ENCODE assay signal across 27 cellular contexts in genomic region chr11:126855536-126855935, GRCh38.
"Had no signal": no experiment of that assay in that cellular context is flagged by ENCODE, and none has a peak within 500 bp of the region (broad histone marks: within the 10 kb centered on the region; RNA-seq: fewer than 3 reads in every experiment).

No MANE protein-coding gene starts in this region.

- H3K27ac Mint-ChIP-seq: stimulated activated effector memory CD8-positive, alpha-beta T cell treated with anti-CD3 and anti-CD28 coated beads, Interleukin-12 subunit alpha, Interleukin-12 subunit beta, amount 100 ng/mL, for 72 hours; stimulated activated memory B cell treated with anti-CD40 and anti-IgM and Interleukin-4, amounts not matched to agents 10 μg/mL and 1 μg/mL and 100 μg/mL, for 72 hours; stimulated activated naive B cell treated with anti-CD40 and anti-IgM and Interleukin-4, amounts not matched to agents 10 μg/mL and 1 μg/mL and 100 μg/mL, for 72 hours; stimulated activated naive CD8-positive, alpha-beta T cell treated with anti-CD3 and anti-CD28 coated beads, Interleukin-15, amount 100 ng/mL, for 72 hours; stimulated activated naive CD8-positive, alpha-beta T cell treated with anti-CD3 and anti-CD28 coated beads, Interleukin-15, Interleukin-2, amounts not matched to agents 100 ng/mL and 50 ng/mL, for 24 hours; type B pancreatic cell had no signal

- H3K4me3 Mint-ChIP-seq: stimulated activated effector memory CD8-positive, alpha-beta T cell treated with anti-CD3 and anti-CD28 coated beads, Interleukin-12 subunit alpha, Interleukin-12 subunit beta, amount 100 ng/mL, for 72 hours; stimulated activated memory B cell treated with anti-CD40 and anti-IgM and Interleukin-4, amounts not matched to agents 10 μg/mL and 1 μg/mL and 100 μg/mL, for 72 hours; stimulated activated naive B cell treated with anti-CD40 and anti-IgM and Interleukin-4, amounts not matched to agents 10 μg/mL and 1 μg/mL and 100 μg/mL, for 72 hours; stimulated activated naive CD8-positive, alpha-beta T cell treated with anti-CD3 and anti-CD28 coated beads, Interleukin-15, amount 100 ng/mL, for 72 hours; stimulated activated naive CD8-positive, alpha-beta T cell treated with anti-CD3 and anti-CD28 coated beads, Interleukin-15, Interleukin-2, amounts not matched to agents 100 ng/mL and 50 ng/mL, for 24 hours; type B pancreatic cell had no signal

- H3K9me3 ChIP-seq: stomach, suprapubic skin, testis, thoracic aorta, thyroid gland, tibial artery, tibial nerve, transverse colon, upper lobe of left lung, upper lobe of right lung, uterus, vagina had no signal

- H3K27me3 ChIP-seq: stomach, testis, thyroid gland, tibial artery, tibial nerve, transverse colon, upper lobe of left lung, upper lobe of right lung, uterus, vagina had no signal

- H3K27me3 Mint-ChIP-seq: stimulated activated memory B cell treated with anti-CD40 and anti-IgM and Interleukin-4, amounts not matched to agents 10 μg/mL and 1 μg/mL and 100 μg/mL, for 72 hours had no signal

- ATAC-seq: stimulated activated effector memory CD8-positive, alpha-beta T cell treated with anti-CD3 and anti-CD28 coated beads, Interleukin-12 subunit alpha, Interleukin-12 subunit beta, amount 100 ng/mL, for 72 hours; stimulated activated memory B cell treated with anti-CD40 and anti-IgM and Interleukin-4, amounts not matched to agents 10 μg/mL and 1 μg/mL and 100 μg/mL, for 72 hours; stimulated activated naive B cell treated with anti-CD40 and anti-IgM and Interleukin-4, amounts not matched to agents 10 μg/mL and 1 μg/mL and 100 μg/mL, for 72 hours; stimulated activated naive CD8-positive, alpha-beta T cell treated with anti-CD3 and anti-CD28 coated beads, Interleukin-15, Interleukin-2, amounts not matched to agents 100 U/mL and 50 U/mL, for 24 hours; upper lobe of right lung had no signal

- H3K27ac ChIP-seq: stomach, suprapubic skin, testis, thoracic aorta, thyroid gland, tibial artery, tibial nerve, transverse colon, upper lobe of left lung, upper lobe of right lung, uterus, vagina had no signal

- H3K4me1 ChIP-seq: stomach, suprapubic skin, testis, thyroid gland, tibial artery, tibial nerve, transverse colon, upper lobe of left lung, upper lobe of right lung, uterus, vagina had no signal

- H3K4me1 Mint-ChIP-seq: stimulated activated effector memory CD8-positive, alpha-beta T cell treated with anti-CD3 and anti-CD28 coated beads, Interleukin-12 subunit alpha, Interleukin-12 subunit beta, amount 100 ng/mL, for 72 hours; stimulated activated memory B cell treated with anti-CD40 and anti-IgM and Interleukin-4, amounts not matched to agents 10 μg/mL and 1 μg/mL and 100 μg/mL, for 72 hours; stimulated activated naive B cell treated with anti-CD40 and anti-IgM and Interleukin-4, amounts not matched to agents 10 μg/mL and 1 μg/mL and 100 μg/mL, for 72 hours; stimulated activated naive CD8-positive, alpha-beta T cell treated with anti-CD3 and anti-CD28 coated beads, Interleukin-15, amount 100 ng/mL, for 72 hours had no signal

- DNase-seq: stimulated activated CD4-positive, alpha-beta T cell treated with anti-CD3 and anti-CD28 coated beads, Interleukin-2, amount 100 ng/mL, for 48 hours; stimulated activated CD4-positive, alpha-beta T cell treated with anti-CD3 and anti-CD28 coated beads, Interleukin-4, amount 100 ng/mL, for 1 hour; stimulated activated CD4-positive, alpha-beta T cell treated with anti-CD3 and anti-CD28 coated beads, Interleukin-4, amount 100 ng/mL, for 4 hours; stimulated activated CD8-positive, alpha-beta memory T cell treated with anti-CD3 and anti-CD28 coated beads, Interleukin-4, amount 100 ng/mL, for 48 hours; stimulated activated naive B cell treated with anti-CD40 and anti-IgM and Interleukin-4, amounts not matched to agents 10 μg/mL and 1 μg/mL and 100 μg/mL, for 72 hours; stimulated activated naive CD4-positive, alpha-beta T cell; stimulated activated naive CD4-positive, alpha-beta T cell treated with Interleukin-2 at 50 U/mL for 16 hours; stimulated activated naive CD8-positive, alpha-beta T cell treated with anti-CD3 and anti-CD28 coated beads, Interleukin-15, amount 100 ng/mL, for 72 hours; stimulated activated naive CD8-positive, alpha-beta T cell treated with anti-CD3 and anti-CD28 coated beads, Interleukin-15, Interleukin-2, amounts not matched to agents 100 U/mL and 50 U/mL, for 24 hours; stomach; substantia nigra; testis; thyroid gland; tibial artery; transverse colon; trophoblast cell; upper lobe of left lung; upper lobe of right lung; uterus had no signal

- H3K36me3 Mint-ChIP-seq: stimulated activated effector memory CD8-positive, alpha-beta T cell treated with anti-CD3 and anti-CD28 coated beads, Interleukin-12 subunit alpha, Interleukin-12 subunit beta, amount 100 ng/mL, for 72 hours; stimulated activated memory B cell treated with anti-CD40 and anti-IgM and Interleukin-4, amounts not matched to agents 10 μg/mL and 1 μg/mL and 100 μg/mL, for 72 hours; stimulated activated naive B cell treated with anti-CD40 and anti-IgM and Interleukin-4, amounts not matched to agents 10 μg/mL and 1 μg/mL and 100 μg/mL, for 72 hours; type B pancreatic cell had no signal

- H3K4me3 ChIP-seq: stomach, suprapubic skin, testis, thoracic aorta, thyroid gland, tibial artery, tibial nerve, transverse colon, upper lobe of left lung, upper lobe of right lung, uterus, vagina had no signal

- H3K9me3 Mint-ChIP-seq: stimulated activated naive CD8-positive, alpha-beta T cell treated with anti-CD3 and anti-CD28 coated beads, Interleukin-15, amount 100 ng/mL, for 72 hours; stimulated activated naive CD8-positive, alpha-beta T cell treated with anti-CD3 and anti-CD28 coated beads, Interleukin-15, Interleukin-2, amounts not matched to agents 100 ng/mL and 50 ng/mL, for 24 hours had no signal

- H3K36me3 ChIP-seq: stomach, suprapubic skin, thoracic aorta, thyroid gland, tibial artery, tibial nerve, transverse colon, upper lobe of left lung, upper lobe of right lung, uterus, vagina had no signal
